In genomic region chr13:28067526-28067925, GRCh38 we compare ENCODE assay signal across 32 cellular contexts. TPM values are rescaled to one million over a fixed set of nuclear protein-coding genes. Genes with fewer than 3 reads are reported as not detected.
"Had no signal": no experiment of that assay in that cellular context is flagged by ENCODE, and none has a peak within 500 bp of the region (broad histone marks: within the 10 kb centered on the region; RNA-seq: fewer than 3 reads in every experiment).

No MANE protein-coding gene starts in this region.

- H3K27me3 ChIP-seq: neutrophil, right lobe of liver, sigmoid colon, spleen, suprapubic skin, testis, tibial artery, transverse colon, upper lobe of right lung, uterus had no signal

- ATAC-seq: naive thymus-derived CD8-positive, alpha-beta T cell; natural killer cell treated with Interleukin-12 subunit alpha and Interleukin-12 subunit beta and Interleukin-15 and Interleukin-18, amount 100 ng/mL, for 72 hours; psoas muscle; right cardiac atrium; right lobe of liver; stimulated activated memory B cell treated with anti-CD40 and anti-IgM and Interleukin-4, amounts not matched to agents 10 μg/mL and 1 μg/mL and 100 μg/mL, for 72 hours; stimulated activated naive CD8-positive, alpha-beta T cell treated with anti-CD3 and anti-CD28 coated beads, Interleukin-15, amount 100 ng/mL, for 72 hours; stimulated activated naive CD8-positive, alpha-beta T cell treated with anti-CD3 and anti-CD28 coated beads, Interleukin-15, Interleukin-2, amounts not matched to agents 100 U/mL and 50 U/mL, for 24 hours; upper lobe of right lung had no signal

- H3K79me2 ChIP-seq: parathyroid adenoma had no signal

- H3K36me3 ChIP-seq: neutrophil, right lobe of liver, sigmoid colon, spleen, suprapubic skin, tibial artery, transverse colon, upper lobe of right lung, uterus had no signal

- H2AFZ ChIP-seq: parathyroid adenoma had no signal

- H3K4me2 ChIP-seq: smooth muscle cell had no signal

- DNase-seq: naive thymus-derived CD8-positive, alpha-beta T cell; nephron progenitor cell; nucleus accumbens; posterior cingulate gyrus; psoas muscle; right cardiac atrium; right lobe of liver; sigmoid colon; spleen; stimulated activated CD4-positive, alpha-beta T cell treated with anti-CD3 and anti-CD28 coated beads, Interleukin-12 subunit alpha, Interleukin-12 subunit beta, amount 100 ng/mL, for 4 hours; stimulated activated CD4-positive, alpha-beta T cell treated with anti-CD3 and anti-CD28 coated beads, Interleukin-1b, Interleukin-23, amount 100 ng/mL, for 48 hours; stimulated activated CD4-positive, alpha-beta T cell treated with anti-CD3 and anti-CD28 coated beads, Interleukin-4, amount 100 ng/mL, for 1 hour; stimulated activated CD4-positive, alpha-beta T cell treated with anti-CD3 and anti-CD28 coated beads, Interleukin-4, amount 100 ng/mL, for 4 hours; stimulated activated CD8-positive, alpha-beta memory T cell treated with anti-CD3 and anti-CD28 coated beads, Interleukin-4, amount 100 ng/mL, for 48 hours; stimulated activated naive CD4-positive, alpha-beta T cell; stimulated activated naive CD8-positive, alpha-beta T cell treated with anti-CD3 and anti-CD28 coated beads, Interleukin-15, amount 100 ng/mL, for 72 hours; stimulated activated naive CD8-positive, alpha-beta T cell treated with anti-CD3 and anti-CD28 coated beads, Interleukin-15, Interleukin-2, amounts not matched to agents 100 U/mL and 50 U/mL, for 24 hours; substantia nigra; testis; tibial artery; transverse colon; upper lobe of right lung; uterus had no signal

- H3K4me1 ChIP-seq: parathyroid adenoma, psoas muscle, right lobe of liver, sigmoid colon, spleen, suprapubic skin, testis, tibial artery, transverse colon, upper lobe of right lung, uterus had no signal

- H3K9ac ChIP-seq: parathyroid adenoma had no signal

- H3K27ac ChIP-seq: neutrophil, parathyroid adenoma, psoas muscle, right lobe of liver, sigmoid colon, skin epidermis, spleen, suprapubic skin, testis, tibial artery, transverse colon, upper lobe of right lung, uterus had no signal

- H3K9me3 ChIP-seq: neutrophil, psoas muscle, right lobe of liver, sigmoid colon, spleen, suprapubic skin, testis, tibial artery, transverse colon, upper lobe of right lung, uterus had no signal

- H3K4me3 ChIP-seq: psoas muscle, right lobe of liver, sigmoid colon, skin epidermis, smooth muscle cell, spleen, suprapubic skin, testis, tibial artery, transverse colon, upper lobe of right lung, uterus had no signal

RNA-seq across cellular contexts. Expression of gene FLT3, which starts 32.9 kb away (rescaled TPM):
- total RNA-seq: natural killer cell treated with Interleukin-12 subunit alpha and Interleukin-12 subunit beta and Interleukin-15 and Interleukin-18, amount 100 ng/mL, for 72 hours; neural crest cell; osteocyte; smooth muscle cell had no signal
- polyA plus RNA-seq: naive thymus-derived CD8-positive, alpha-beta T cell; smooth muscle cell had no signal
